Comparison of ENCODE assay signal across 23 cellular contexts in genomic region chr2:233395687-233396086, GRCh38. TPM values are rescaled to one million over a fixed set of nuclear protein-coding genes. Genes with fewer than 3 reads are reported as not detected.
DNase-seq lines count a peak whose midpoint lies in the region; ATAC-seq, FAIRE-seq and TF ChIP-seq lines count a peak whose summit lies in the region.
"Had no signal": no experiment of that assay in that cellular context is flagged by ENCODE, and none has a peak within 500 bp of the region (broad histone marks: within the 10 kb centered on the region; RNA-seq: fewer than 3 reads in every experiment).

No MANE protein-coding gene starts in this region.

- no peaks in the 10 kb centered on the region for H3K36me3 ChIP-seq in astrocyte (ENCODE audit: insufficient read depth, low read length)

- H3K4me2 ChIP-seq in astrocyte (ENCODE audit: low read length) = no peak overlapping the region

- TF ChIP-seq CTCF in astrocyte (IDR thresholded peaks at IDR 0.05; ENCODE audit: insufficient read depth, low read depth, low read length) (no peak), type B pancreatic cell (conservative IDR thresholded peaks at IDR 0.05) (no peak)

- H3K9me3 ChIP-seq in astrocyte (ENCODE audit: insufficient read depth, low read depth, low read length) = no peaks in the 10 kb centered on the region
- H3K9me3 ChIP-seq: SJSA1 had no signal

- H3K9me3 Mint-ChIP-seq in astrocyte (ENCODE audit: unreplicated experiment) (no peaks in the 10 kb centered on the region), type B pancreatic cell (no peaks in the 10 kb centered on the region)
- H3K9me3 Mint-ChIP-seq in naive thymus-derived CD8-positive, alpha-beta T cell = peaks cover 0 to 2% (median 0%) of the 10 kb centered on the region in 9 donors
- no peaks in the 10 kb centered on the region for H3K9me3 Mint-ChIP-seq in stimulated activated effector memory CD8-positive, alpha-beta T cell treated with anti-CD3 and anti-CD28 coated beads, Interleukin-12 subunit alpha, Interleukin-12 subunit beta, amount 100 ng/mL, for 72 hours
- H3K9me3 Mint-ChIP-seq: CD14-positive monocyte had no signal

- H3K79me2 ChIP-seq in astrocyte (ENCODE audit: insufficient read depth, low read length) = no peaks in the 10 kb centered on the region

- no peak overlapping the region for H2AFZ ChIP-seq in astrocyte (ENCODE audit: low read depth, low read length)

- H3K36me3 Mint-ChIP-seq in astrocyte (ENCODE audit: low read depth, unreplicated experiment) = peaks cover 10% of the 10 kb centered on the region
- H3K36me3 Mint-ChIP-seq in naive thymus-derived CD8-positive, alpha-beta T cell = peaks cover 0 to 71% (median 14%) of the 10 kb centered on the region in 3 donors
- H3K36me3 Mint-ChIP-seq in type B pancreatic cell = peaks cover 20% of the 10 kb centered on the region
- H3K36me3 Mint-ChIP-seq in stimulated activated effector memory CD8-positive, alpha-beta T cell treated with anti-CD3 and anti-CD28 coated beads, Interleukin-12 subunit alpha, Interleukin-12 subunit beta, amount 100 ng/mL, for 72 hours = peaks cover 76% of the 10 kb centered on the region

- H3K4me3 ChIP-seq in astrocyte (ENCODE audit: insufficient read depth, low read depth, low read length) = no peak overlapping the region
- H3K4me3 ChIP-seq: SJSA1 had no signal

- DNase-seq in activated effector memory CD4-positive, alpha-beta T cell treated with anti-CD3 and anti-CD28 coated beads, Interleukin-2, amount 50 U/mL, for 16 hours = peak; percentile 13
- DNase-seq in activated effector memory CD4-positive, alpha-beta T cell treated with Interleukin-2 at 50 U/mL for 16 hours = no peak
- DNase-seq in astrocyte (ENCODE audit: low read depth) (no peak), type B pancreatic cell (ENCODE audit: extremely low spot score, unreplicated experiment) (peak; percentile 15), NCI-H1436 (lab: John Stamatoyannopoulos, UW) (no peak)
- DNase-seq in naive thymus-derived CD8-positive, alpha-beta T cell = no peak
- no peak for DNase-seq in stimulated activated effector memory CD8-positive, alpha-beta T cell treated with anti-CD3 and anti-CD28 coated beads, Interleukin-12 subunit alpha, Interleukin-12 subunit beta, amount 100 ng/mL, for 72 hours (ENCODE audit: low spot score in 2 of 2)
- DNase-seq: 8988T, COR-L47, DMS79, H7, IMR-90, NCI-H1105, NCI-H2081, NCI-H2171 treated with DMSO at 0.1 percent for 48 hours, NCI-H524 treated with DMSO at 0.1 percent for 48 hours, NCI-H82, OCI-M1 had no signal

- no peaks in the 10 kb centered on the region for H3K27me3 ChIP-seq in astrocyte (ENCODE audit: insufficient read depth, low read length)
- H3K27me3 ChIP-seq: SJSA1 had no signal

- peaks cover 2% of the 10 kb centered on the region for H3K4me1 ChIP-seq in astrocyte (ENCODE audit: insufficient read depth, low read length)
- H3K4me1 ChIP-seq: SJSA1 had no signal

- H3K27ac Mint-ChIP-seq in astrocyte (ENCODE audit: unreplicated experiment) (no peak overlapping the region), type B pancreatic cell (no peak overlapping the region)
- H3K27ac Mint-ChIP-seq in naive thymus-derived CD8-positive, alpha-beta T cell = peak overlapping the region in 7 of 10 donors; percentile 31 to 97 (median 87)
- H3K27ac Mint-ChIP-seq in stimulated activated effector memory CD8-positive, alpha-beta T cell treated with anti-CD3 and anti-CD28 coated beads, Interleukin-12 subunit alpha, Interleukin-12 subunit beta, amount 100 ng/mL, for 72 hours = no peak overlapping the region

- POLR2A ChIA-PET in naive thymus-derived CD8-positive, alpha-beta T cell (lab: Charles Lee) = interaction anchor here (0.6 to 1.1 kb wide), 4 partner anchors 8 to 328 kb away, joined by 3 to 4 read pairs (median 3); no protein-coding TSS in a partner anchor

- H3K4me3 Mint-ChIP-seq in astrocyte (ENCODE audit: unreplicated experiment) = no peak overlapping the region
- peak overlapping the region in 2 of 10 donors; percentile 16 to 23 for H3K4me3 Mint-ChIP-seq in naive thymus-derived CD8-positive, alpha-beta T cell
- no peak overlapping the region for H3K4me3 Mint-ChIP-seq in type B pancreatic cell
- no peak overlapping the region for H3K4me3 Mint-ChIP-seq in stimulated activated effector memory CD8-positive, alpha-beta T cell treated with anti-CD3 and anti-CD28 coated beads, Interleukin-12 subunit alpha, Interleukin-12 subunit beta, amount 100 ng/mL, for 72 hours
- H3K4me3 Mint-ChIP-seq: CD14-positive monocyte had no signal

- no peak overlapping the region for H3K27ac ChIP-seq in astrocyte (ENCODE audit: low read depth, low read length)
- H3K27ac ChIP-seq: SJSA1 had no signal

- peaks cover 4% of the 10 kb centered on the region for H4K20me1 ChIP-seq in astrocyte (ENCODE audit: insufficient read depth, low read length)

- H3K27me3 Mint-ChIP-seq in astrocyte (ENCODE audit: low read depth, unreplicated experiment) = no peaks in the 10 kb centered on the region
- H3K27me3 Mint-ChIP-seq in naive thymus-derived CD8-positive, alpha-beta T cell = no peaks in the 10 kb centered on the region
- no peaks in the 10 kb centered on the region for H3K27me3 Mint-ChIP-seq in type B pancreatic cell

- H3K4me1 Mint-ChIP-seq in astrocyte (ENCODE audit: low read depth, unreplicated experiment) (peaks cover 6% of the 10 kb centered on the region), type B pancreatic cell (ENCODE audit: unreplicated experiment) (peaks cover 6% of the 10 kb centered on the region)
- peaks cover 30 to 65% (median 58%) of the 10 kb centered on the region in 4 donors for H3K4me1 Mint-ChIP-seq in naive thymus-derived CD8-positive, alpha-beta T cell
- H3K4me1 Mint-ChIP-seq in stimulated activated effector memory CD8-positive, alpha-beta T cell treated with anti-CD3 and anti-CD28 coated beads, Interleukin-12 subunit alpha, Interleukin-12 subunit beta, amount 100 ng/mL, for 72 hours = peaks cover 37% of the 10 kb centered on the region
- H3K4me1 Mint-ChIP-seq: CD14-positive monocyte had no signal

- no peak for ATAC-seq in naive thymus-derived CD8-positive, alpha-beta T cell
- no peak for ATAC-seq in HG02885 (IDR thresholded peaks at IDR 0.05; ENCODE audit: poor library complexity, unreplicated experiment)
- no peak for ATAC-seq in stimulated activated effector memory CD8-positive, alpha-beta T cell treated with anti-CD3 and anti-CD28 coated beads, Interleukin-12 subunit alpha, Interleukin-12 subunit beta, amount 100 ng/mL, for 72 hours
- ATAC-seq: Right ventricle myocardium inferior had no signal

- no peak overlapping the region for H3K9ac ChIP-seq in astrocyte (ENCODE audit: low read length)

- FAIRE-seq in astrocyte (lab: Jason Lieb, UNC) = peak; percentile 34
- FAIRE-seq: RCC 7860 had no signal

RNA-seq across cellular contexts. Expression of gene DGKD, which starts 41.4 kb away (rescaled TPM):
- 17.7 and 18.1 TPM in 2 replicates for total RNA-seq in astrocyte
- total RNA-seq in naive thymus-derived CD8-positive, alpha-beta T cell = 100 to 1,000 TPM; 300 to 315 TPM
- polyA plus RNA-seq in naive thymus-derived CD8-positive, alpha-beta T cell = 10 to 100 TPM; 29.3 to 44.5 (median 31.6) TPM
- total RNA-seq in type B pancreatic cell (ENCODE audit: low replicate concordance) = 32.2 and 72.5 TPM in 2 replicates

Comparison
In these comparisons a context has a peak if more than half of its experiments do, and no peak if none do; other contexts are left out.
1. DNase-seq: peak in activated effector memory CD4-positive, alpha-beta T cell treated with anti-CD3 and anti-CD28 coated beads, Interleukin-2, amount 50 U/mL, for 16 hours (single experiment) and type B pancreatic cell (single experiment); none in activated effector memory CD4-positive, alpha-beta T cell treated with Interleukin-2 at 50 U/mL for 16 hours (single experiment), astrocyte (single experiment), naive thymus-derived CD8-positive, alpha-beta T cell (0 of 10), NCI-H1436 (single experiment) and stimulated activated effector memory CD8-positive, alpha-beta T cell treated with anti-CD3 and anti-CD28 coated beads, Interleukin-12 subunit alpha, Interleukin-12 subunit beta, amount 100 ng/mL, for 72 hours (0 of 2).
2. H3K27ac Mint-ChIP-seq: peak in naive thymus-derived CD8-positive, alpha-beta T cell (7 of 10); none in astrocyte (single experiment), type B pancreatic cell (single experiment) and stimulated activated effector memory CD8-positive, alpha-beta T cell treated with anti-CD3 and anti-CD28 coated beads, Interleukin-12 subunit alpha, Interleukin-12 subunit beta, amount 100 ng/mL, for 72 hours (single experiment).